9 cellular contexts compared by ENCODE assay signal in genomic region chr6:92810913-92811312, GRCh38.
DNase-seq lines count a peak whose midpoint lies in the region; ATAC-seq lines count a peak whose summit lies in the region.
"Had no signal": no experiment of that assay in that cellular context is flagged by ENCODE, and none has a peak within 500 bp of the region (broad histone marks: within the 10 kb centered on the region; RNA-seq: fewer than 3 reads in every experiment).

No MANE protein-coding gene starts in this region.

- no peak overlapping the region for H3K27ac Mint-ChIP-seq in activated naive CD8-positive, alpha-beta T cell treated with anti-CD3 and anti-CD28 coated beads, Interleukin-2, amount 50 U/mL, for 24 hours
- H3K27ac Mint-ChIP-seq: memory B cell had no signal

- intact Hi-C loops in cardiac septum (cut with DNase I), result no loop called here

- H3K4me1 Mint-ChIP-seq in activated naive CD8-positive, alpha-beta T cell treated with anti-CD3 and anti-CD28 coated beads, Interleukin-2, amount 50 U/mL, for 24 hours, result no peaks in the 10 kb centered on the region
- H3K4me1 Mint-ChIP-seq: memory B cell had no signal

- H3K36me3 Mint-ChIP-seq in activated naive CD8-positive, alpha-beta T cell treated with anti-CD3 and anti-CD28 coated beads, Interleukin-2, amount 50 U/mL, for 24 hours (ENCODE audit: low read depth), result no peaks in the 10 kb centered on the region
- H3K36me3 Mint-ChIP-seq: memory B cell had no signal

- H3K27me3 Mint-ChIP-seq in activated naive CD8-positive, alpha-beta T cell treated with anti-CD3 and anti-CD28 coated beads, Interleukin-2, amount 50 U/mL, for 24 hours, result no peaks in the 10 kb centered on the region
- H3K27me3 Mint-ChIP-seq: memory B cell had no signal

- DNase-seq in Caki2 (ENCODE audit: low read depth), result peak; percentile 10
- DNase-seq in NCI-H2171 (lab: John Stamatoyannopoulos, UW), result peak; percentile 48
- peak; percentile 12 for DNase-seq in activated naive CD8-positive, alpha-beta T cell treated with anti-CD3 and anti-CD28 coated beads, Interleukin-2, amount 50 U/mL, for 24 hours
- no peak for DNase-seq in left lobe of liver (ENCODE audit: low spot score)
- DNase-seq in T-helper 1 cell, result no peak
- no peak for DNase-seq in cardiac septum (ENCODE audit: low spot score)

- in situ Hi-C loops in Caki2 (cut with HindIII; ENCODE audit: low pct_unique_long_range_greater_than_20kb, low sequenced_read_pairs), result no loop called here

- ATAC-seq in GM19043 (IDR thresholded peaks at IDR 0.05; ENCODE audit: low read depth, unreplicated experiment), result peak; percentile 100
- peak; percentile 99 for ATAC-seq in HG03095 (IDR thresholded peaks at IDR 0.05; ENCODE audit: unreplicated experiment)
- ATAC-seq in activated naive CD8-positive, alpha-beta T cell treated with anti-CD3 and anti-CD28 coated beads, Interleukin-2, amount 50 U/mL, for 24 hours, result peak; percentile 63
- ATAC-seq in left lobe of liver, result peak; percentile 92

- H3K4me3 Mint-ChIP-seq in activated naive CD8-positive, alpha-beta T cell treated with anti-CD3 and anti-CD28 coated beads, Interleukin-2, amount 50 U/mL, for 24 hours, result no peak overlapping the region
- H3K4me3 Mint-ChIP-seq: memory B cell had no signal

- peaks cover 6% of the 10 kb centered on the region for H3K9me3 Mint-ChIP-seq in activated naive CD8-positive, alpha-beta T cell treated with anti-CD3 and anti-CD28 coated beads, Interleukin-2, amount 50 U/mL, for 24 hours
- H3K9me3 Mint-ChIP-seq: memory B cell had no signal

Comparison
In these comparisons a context has a peak if more than half of its experiments do, and no peak if none do; other contexts are left out.
1. DNase-seq: peak in Caki2 (single experiment), NCI-H2171 (single experiment) and activated naive CD8-positive, alpha-beta T cell treated with anti-CD3 and anti-CD28 coated beads, Interleukin-2, amount 50 U/mL, for 24 hours (single experiment); none in left lobe of liver (single experiment), T-helper 1 cell (0 of 5) and cardiac septum (single experiment).
2. Peak in every context shown above with its lines, with median percentiles within 50 percentile points of each other: ATAC-seq.